In the genomic region with DNA sequence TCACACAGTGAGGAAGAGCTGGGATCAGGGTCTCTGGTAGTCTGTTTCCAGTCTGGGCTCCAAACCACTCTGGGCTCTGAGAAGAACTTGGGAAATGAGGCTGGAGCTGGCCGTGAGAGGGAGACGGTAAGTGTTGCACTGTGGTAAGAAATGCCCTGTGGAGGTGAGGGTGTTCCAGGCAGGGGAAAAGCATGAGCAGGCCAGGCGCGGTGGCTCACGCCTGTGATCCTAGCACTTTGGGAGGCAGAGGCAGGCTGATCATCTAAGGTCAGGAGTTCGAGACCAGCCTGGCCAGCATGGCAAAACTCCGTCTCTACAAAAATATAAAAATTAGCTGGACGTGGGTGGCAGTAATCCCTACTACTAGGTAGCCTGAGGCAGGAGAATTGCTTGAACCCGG, we compare ENCODE assay signal across 1 cellular context.
TF ChIP-seq lines count a peak whose summit lies in the region.

No MANE protein-coding gene starts in this region.

TF ChIP-seq in H1, 55 proteins besides CTCF, POLR2A, EP300 and RAD21:
- TF ChIP-seq SRF (IDR thresholded peaks at IDR 0.05; ENCODE audit: low read depth, low read length) (no peak), CHD2 (IDR thresholded peaks at IDR 0.05; ENCODE audit: low read length) (no peak), E2F6 (IDR thresholded peaks at IDR 0.05) (no peak), SIN3A (conservative IDR thresholded peaks at IDR 0.05 in 1 of 2, IDR thresholded peaks at IDR 0.05 in 1 of 2; ENCODE audit: low read depth in 1 of 2, low read length in 2 of 2) (no peak), CHD1 (IDR thresholded peaks at IDR 0.05; ENCODE audit: low read depth, low read length) (no peak), TAF7 (optimal IDR thresholded peaks at IDR 0.05; ENCODE audit: borderline replicate concordance, low read depth, low read length) (no peak), CBX5 (IDR thresholded peaks at IDR 0.05; ENCODE audit: low read depth, low read length) (no peak), TBP (IDR thresholded peaks at IDR 0.05; ENCODE audit: low read depth, low read length) (no peak), SIX5 (IDR thresholded peaks at IDR 0.05; ENCODE audit: low read depth, low read length) (no peak), CBX8 (IDR thresholded peaks at IDR 0.05; ENCODE audit: borderline replicate concordance, low read depth, low read length) (no peak), GTF2F1 (IDR thresholded peaks at IDR 0.05; ENCODE audit: borderline replicate concordance, low read depth, low read length) (no peak), TAF1 (IDR thresholded peaks at IDR 0.05; ENCODE audit: low read depth, low read length) (no peak), CHD7 (IDR thresholded peaks at IDR 0.05; ENCODE audit: insufficient replicate concordance, low read length) (no peak), RNF2 (IDR thresholded peaks at IDR 0.05; ENCODE audit: borderline replicate concordance, low read depth, low read length, missing control alignments, poor library complexity, severe bottlenecking) (no peak), RBBP5 (IDR thresholded peaks at IDR 0.05; ENCODE audit: borderline replicate concordance, low read depth, low read length) (no peak), JUND (IDR thresholded peaks at IDR 0.05; ENCODE audit: low read length) (no peak)
TF ChIP-seq in H1: peak in this region for 0.
